ENCODE assay signal across 10 cellular contexts in genomic region chr1:222817529-222817928, GRCh38. TPM values are rescaled to one million over a fixed set of nuclear protein-coding genes. Genes with fewer than 3 reads are reported as not detected.
DNase-seq lines count a peak whose midpoint lies in the region; ATAC-seq and TF ChIP-seq lines count a peak whose summit lies in the region.
"Had no signal": no experiment of that assay in that cellular context is flagged by ENCODE, and none has a peak within 500 bp of the region (broad histone marks: within the 10 kb centered on the region; RNA-seq: fewer than 3 reads in every experiment).

No MANE protein-coding gene starts in this region.

- TF ChIP-seq CTCF in HFF-Myc (IDR thresholded peaks at IDR 0.05; ENCODE audit: low read depth, low read length, missing control alignments) (no peak), activated B cell treated with CpG ODN at 0.5 μM for 24 hours (IDR thresholded peaks at IDR 0.05) (no peak), hepatocyte (IDR thresholded peaks at IDR 0.05; ENCODE audit: poor library complexity) (no peak), Caco-2 (IDR thresholded peaks at IDR 0.05; ENCODE audit: insufficient read depth in 1 of 2, low read depth in 1 of 2, low read length in 1 of 2, severe bottlenecking in 1 of 2, unreplicated experiment in 1 of 2) (no peak)

- 76% methylated on average over 1 of the region's 1 CpG for WGBS in hepatocyte (ENCODE audit: low lambda C conversion rate, missing lambda C conversion rate)

- peaks cover 6% of the 10 kb centered on the region for H3K36me3 Mint-ChIP-seq in activated B cell treated with CpG ODN at 0.5 μM for 24 hours (ENCODE audit: low read depth)
- H3K36me3 Mint-ChIP-seq in Caco-2 (ENCODE audit: insufficient read depth, unreplicated experiment) = peaks cover 6% of the 10 kb centered on the region

- H3K9me3 Mint-ChIP-seq in activated B cell treated with CpG ODN at 0.5 μM for 24 hours (no peaks in the 10 kb centered on the region), Caco-2 (ENCODE audit: unreplicated experiment) (no peaks in the 10 kb centered on the region)

- no peaks in the 10 kb centered on the region for H3K27me3 Mint-ChIP-seq in activated B cell treated with CpG ODN at 0.5 μM for 24 hours
- no peaks in the 10 kb centered on the region for H3K27me3 Mint-ChIP-seq in Caco-2 (ENCODE audit: insufficient read depth, unreplicated experiment)

- no peaks in the 10 kb centered on the region for H3K9me2 ChIP-seq in hepatocyte (replicated peaks; ENCODE audit: insufficient read depth)

- H2AFZ ChIP-seq in hepatocyte = no peak overlapping the region

- no peaks in the 10 kb centered on the region for H3K9me3 ChIP-seq in hepatocyte (ENCODE audit: low read depth)
- no peaks in the 10 kb centered on the region for H3K9me3 ChIP-seq in subcutaneous abdominal adipose tissue (ENCODE audit: control insufficient read depth in 5 of 5, low read length in 5 of 5)
- H3K9me3 ChIP-seq in Caco-2 = no peaks in the 10 kb centered on the region
- H3K9me3 ChIP-seq: pancreas had no signal

- no peaks in the 10 kb centered on the region for H4K20me1 ChIP-seq in hepatocyte (ENCODE audit: insufficient read depth, poor library complexity, severe bottlenecking)

- H3K27ac Mint-ChIP-seq in activated B cell treated with CpG ODN at 0.5 μM for 24 hours (peak overlapping the region; percentile 41), Caco-2 (ENCODE audit: unreplicated experiment) (no peak overlapping the region)

- H3K36me3 ChIP-seq in hepatocyte (replicated peaks; ENCODE audit: insufficient read depth, low read depth) (no peaks in the 10 kb centered on the region), subcutaneous abdominal adipose tissue (ENCODE audit: control insufficient read depth in 5 of 5, insufficient read depth in 5 of 5, low read length in 5 of 5) (no peaks in the 10 kb centered on the region), Caco-2 (ENCODE audit: control insufficient read depth, insufficient read depth, low read length) (no peaks in the 10 kb centered on the region)
- H3K36me3 ChIP-seq: cardiac muscle cell, pancreas had no signal

- peak overlapping the region; percentile 74 for H3K4me2 ChIP-seq in hepatocyte

- DNase-seq in HFF-Myc (ENCODE audit: extremely low read depth, low read depth) (peak; percentile 80), activated B cell treated with CpG ODN at 0.5 μM for 24 hours (no peak), hepatocyte (ENCODE audit: low spot score) (peak; percentile 58), Caco-2 (no peak), NCI-H82 treated with DMSO at 0.1 percent for 48 hours (lab: John Stamatoyannopoulos, UW; ENCODE audit: unreplicated experiment) (no peak), AML-193 (lab: John Stamatoyannopoulos, UW) (no peak)
- DNase-seq: pancreas had no signal

- POLR2A ChIA-PET in activated B cell treated with CpG ODN at 0.5 μM for 24 hours (lab: Charles Lee) = no interaction called here
- POLR2A ChIA-PET in Caco-2 (lab: Charles Lee) = no interaction called here

- peaks cover 19% of the 10 kb centered on the region for H3K4me1 ChIP-seq in hepatocyte (ENCODE audit: insufficient read depth)
- peaks cover 3 to 24% (median 19%) of the 10 kb centered on the region in 5 donors for H3K4me1 ChIP-seq in subcutaneous abdominal adipose tissue (ENCODE audit: control insufficient read depth in 5 of 5, insufficient read depth in 5 of 5, low read length in 5 of 5)
- peaks cover 16% of the 10 kb centered on the region; the same call in 1 of the 2 replicates for H3K4me1 ChIP-seq in Caco-2

- H3K4me3 Mint-ChIP-seq in activated B cell treated with CpG ODN at 0.5 μM for 24 hours (peak overlapping the region; percentile 36), Caco-2 (ENCODE audit: unreplicated experiment) (no peak overlapping the region)

- ATAC-seq in activated B cell treated with CpG ODN at 0.5 μM for 24 hours (ENCODE audit: low read depth) = no peak

- peaks cover 68% of the 10 kb centered on the region for H3K79me2 ChIP-seq in hepatocyte

- H3K27ac ChIP-seq in hepatocyte = peak overlapping the region; percentile 62
- H3K27ac ChIP-seq in subcutaneous abdominal adipose tissue (ENCODE audit: low read depth, low read length) = peak overlapping the region; percentile 54
- H3K27ac ChIP-seq: cardiac muscle cell, pancreas, SK-N-MC had no signal

- H3K4me3 ChIP-seq in HFF-Myc (replicated peaks; ENCODE audit: low read depth, low read length) = no peak overlapping the region
- no peak overlapping the region for H3K4me3 ChIP-seq in hepatocyte
- no peak overlapping the region for H3K4me3 ChIP-seq in subcutaneous abdominal adipose tissue (ENCODE audit: low read depth in 1 of 5, low read length in 5 of 5)
- no peak overlapping the region for H3K4me3 ChIP-seq in Caco-2 (ENCODE audit: low read depth, low read length)
- H3K4me3 ChIP-seq: cardiac muscle cell, pancreas, SK-N-MC had no signal

- peaks cover 55% of the 10 kb centered on the region for H3K4me1 Mint-ChIP-seq in activated B cell treated with CpG ODN at 0.5 μM for 24 hours
- peaks cover 19% of the 10 kb centered on the region for H3K4me1 Mint-ChIP-seq in Caco-2 (ENCODE audit: low read depth, unreplicated experiment)

- CTCF ChIA-PET in activated B cell treated with CpG ODN at 0.5 μM for 24 hours (lab: Charles Lee) = interaction anchor here (1.1 kb wide), 1 partner anchor 19 kb away, joined by 3 read pairs; no protein-coding TSS in a partner anchor
- CTCF ChIA-PET in Caco-2 (lab: Charles Lee) = no interaction called here

- intact Hi-C loops in activated B cell treated with CpG ODN at 0.5 μM for 24 hours (cut with micrococcal nuclease) = loop anchor here (10.0 kb wide), 1 partner anchor 1177 kb away; no protein-coding TSS in a partner anchor
- intact Hi-C loops in Caco-2 (cut with micrococcal nuclease; ENCODE audit: unreplicated experiment) = no loop called here

- BruUV-seq in Caco-2 (replicated peaks; lab: Mats Ljungman, UMichigan) = no TSS peak

- no peak overlapping the region for H3K9ac ChIP-seq in subcutaneous abdominal adipose tissue (ENCODE audit: low read length in 5 of 5)

- H3K27me3 ChIP-seq in hepatocyte (no peaks in the 10 kb centered on the region), subcutaneous abdominal adipose tissue (ENCODE audit: control insufficient read depth in 5 of 5, insufficient read depth in 4 of 5, low read length in 5 of 5) (no peaks in the 10 kb centered on the region), Caco-2 (replicated peaks; ENCODE audit: control insufficient read depth, insufficient read depth, low read length) (no peaks in the 10 kb centered on the region)
- H3K27me3 ChIP-seq: cardiac muscle cell, pancreas had no signal

RNA-seq across cellular contexts. Expression of gene DISP1, which starts 2.7 kb away (rescaled TPM):
- total RNA-seq in activated B cell treated with CpG ODN at 0.5 μM for 24 hours (4.5 and 5.1 TPM in 2 replicates), hepatocyte (10.6 and 14.6 TPM in 2 replicates), Caco-2 (2022) (6.6 and 7.1 TPM in 2 replicates)
- 10.1 and 11.6 TPM in 2 replicates for polyA plus RNA-seq in hepatocyte

Comparison
In these comparisons a context has a peak if more than half of its experiments do, and no peak if none do; other contexts are left out.
1. DNase-seq: peak in HFF-Myc (single experiment) and hepatocyte (single experiment); none in activated B cell treated with CpG ODN at 0.5 μM for 24 hours (single experiment), Caco-2 (0 of 2), NCI-H82 treated with DMSO at 0.1 percent for 48 hours (single experiment) and AML-193 (0 of 2).